10 cellular contexts compared by ENCODE assay signal in the genomic region with DNA sequence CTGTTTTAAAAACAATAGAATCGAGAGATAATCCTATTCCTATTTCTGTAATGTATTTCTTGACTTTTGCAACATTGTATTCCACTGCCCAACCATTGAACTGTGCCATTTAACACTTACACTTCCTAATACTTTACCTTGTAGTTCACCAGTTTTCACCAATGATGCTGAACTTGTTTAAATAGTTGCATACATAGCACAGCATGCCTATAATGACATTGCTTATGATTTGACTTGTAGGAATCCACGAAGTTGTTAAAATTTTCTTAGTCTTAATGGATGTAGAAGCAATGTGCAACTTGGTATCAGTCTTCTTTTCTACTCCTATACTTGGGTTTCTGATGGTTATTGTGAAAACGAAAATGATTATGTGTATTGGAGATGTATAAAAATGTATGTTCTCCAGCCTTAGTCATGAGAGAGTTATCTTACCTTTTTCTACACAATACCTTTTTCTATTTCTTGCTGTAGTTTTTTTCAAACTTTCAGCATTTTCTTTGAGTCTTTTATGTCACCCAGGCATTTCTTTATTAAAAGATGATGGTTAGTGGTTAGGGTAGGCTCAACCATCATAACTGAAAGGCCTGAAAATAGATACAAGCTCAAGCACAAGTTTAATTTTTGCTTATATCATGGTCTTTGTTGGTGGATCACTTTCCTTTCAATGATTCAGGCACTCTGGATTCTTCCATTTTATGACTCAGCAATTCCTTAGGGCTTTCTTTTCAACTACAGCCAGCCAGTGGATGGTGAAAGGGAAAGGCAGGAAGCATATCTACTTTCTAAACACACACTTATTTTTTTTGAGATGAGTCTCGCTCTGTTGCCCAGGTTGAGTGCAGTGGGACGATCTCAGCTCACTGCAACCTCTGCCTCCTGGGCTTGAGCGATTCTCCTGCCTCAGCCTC. TPM values are rescaled to one million over a fixed set of nuclear protein-coding genes. Genes with fewer than 3 reads are reported as not detected.
DNase-seq lines count a peak whose midpoint lies in the region; ATAC-seq and TF ChIP-seq lines count a peak whose summit lies in the region.
"Had no signal": no experiment of that assay in that cellular context is flagged by ENCODE, and none has a peak within 500 bp of the region (broad histone marks: within the 10 kb centered on the region; RNA-seq: fewer than 3 reads in every experiment).

No MANE protein-coding gene starts in this region.

- intact Hi-C loops in natural killer cell (cut with micrococcal nuclease): no loop called here

- no peak overlapping the region for H3K9ac ChIP-seq in subcutaneous abdominal adipose tissue (ENCODE audit: low read length in 5 of 5)

- DNase-seq in DMS53 (lab: John Stamatoyannopoulos, UW): peak; percentile 48
- DNase-seq in DMS53 treated with DMSO at 0.1 percent for 48 hours (lab: John Stamatoyannopoulos, UW; ENCODE audit: unreplicated experiment): no peak
- DNase-seq in brain microvascular endothelial cell: peak; percentile 75
- DNase-seq in natural killer cell: no peak
- no peak for DNase-seq in immature natural killer cell

- H3K27ac Mint-ChIP-seq in natural killer cell: no peak overlapping the region
- H3K27ac Mint-ChIP-seq in immature natural killer cell: no peak overlapping the region
- H3K27ac Mint-ChIP-seq: T-helper 1 cell treated with Interleukin-12 subunit alpha and Interleukin-12 subunit beta and Interleukin-4 antibody, amounts not matched to agents 30 μg/mL and 1 μg/mL, for 36 hours had no signal

- TF ChIP-seq CTCF in brain microvascular endothelial cell (IDR thresholded peaks at IDR 0.05; ENCODE audit: low read depth, low read length, missing control alignments) (no peak), natural killer cell (IDR thresholded peaks at IDR 0.05) (no peak)

- peaks cover 0 to 8% (median 7%) of the 10 kb centered on the region in 5 donors for H3K4me1 ChIP-seq in subcutaneous abdominal adipose tissue (ENCODE audit: control insufficient read depth in 5 of 5, insufficient read depth in 5 of 5, low read length in 5 of 5)

- H3K9me3 ChIP-seq in subcutaneous abdominal adipose tissue (ENCODE audit: control insufficient read depth in 5 of 5, low read length in 5 of 5): no peaks in the 10 kb centered on the region

- no peak overlapping the region for H3K4me3 ChIP-seq in brain microvascular endothelial cell (ENCODE audit: low read depth, low read length)
- no peak overlapping the region for H3K4me3 ChIP-seq in subcutaneous abdominal adipose tissue (ENCODE audit: low read depth in 1 of 5, low read length in 5 of 5)

- H3K27me3 ChIP-seq in brain microvascular endothelial cell (replicated peaks) (no peaks in the 10 kb centered on the region), subcutaneous abdominal adipose tissue (ENCODE audit: control insufficient read depth in 5 of 5, insufficient read depth in 4 of 5, low read length in 5 of 5) (no peaks in the 10 kb centered on the region)

- H3K4me1 Mint-ChIP-seq in natural killer cell (peaks cover 30 to 38% of the 10 kb centered on the region in 2 donors), immature natural killer cell (peaks cover 14 to 25% of the 10 kb centered on the region in 2 donors)

- H3K36me3 ChIP-seq in brain microvascular endothelial cell (replicated peaks) (no peaks in the 10 kb centered on the region), subcutaneous abdominal adipose tissue (ENCODE audit: control insufficient read depth in 5 of 5, insufficient read depth in 5 of 5, low read length in 5 of 5) (no peaks in the 10 kb centered on the region)

- in situ Hi-C loops in brain microvascular endothelial cell (cut with HindIII; ENCODE audit: low pct_ligation_motif_present, low sequenced_read_pairs): no loop called here

- no peaks in the 10 kb centered on the region for H3K36me3 Mint-ChIP-seq in natural killer cell
- H3K36me3 Mint-ChIP-seq in immature natural killer cell: peaks cover 7 to 22% (median 17%) of the 10 kb centered on the region in 3 donors

- ATAC-seq in HG03108 (IDR thresholded peaks at IDR 0.05; ENCODE audit: unreplicated experiment) (peak; percentile 60), HG02840 (IDR thresholded peaks at IDR 0.05; ENCODE audit: low FRiP score, unreplicated experiment) (no peak), natural killer cell (no peak)

- H3K4me3 Mint-ChIP-seq in natural killer cell (no peak overlapping the region), immature natural killer cell (no peak overlapping the region)
- H3K4me3 Mint-ChIP-seq: T-helper 1 cell treated with Interleukin-12 subunit alpha and Interleukin-12 subunit beta and Interleukin-4 antibody, amounts not matched to agents 30 μg/mL and 1 μg/mL, for 36 hours had no signal

- H3K27ac ChIP-seq in brain microvascular endothelial cell: peak overlapping the region; percentile 44
- peak overlapping the region; percentile 12 for H3K27ac ChIP-seq in subcutaneous abdominal adipose tissue (ENCODE audit: low read depth, low read length)
- H3K27ac ChIP-seq: 22Rv1 had no signal

- H3K9me3 Mint-ChIP-seq in natural killer cell (no peaks in the 10 kb centered on the region), immature natural killer cell (no peaks in the 10 kb centered on the region)

- H3K27me3 Mint-ChIP-seq in natural killer cell (ENCODE audit: low read depth in 2 of 2) (no peaks in the 10 kb centered on the region), immature natural killer cell (ENCODE audit: low read depth in 3 of 3) (peaks cover 0 to 3% (median 0%) of the 10 kb centered on the region in 3 donors)

RNA-seq across cellular contexts. Expression of gene GPD2, which starts 9.4 kb away (rescaled TPM):
- total RNA-seq in natural killer cell: 10 to 100 TPM; 12.5 to 20.2 (median 18.3) TPM
- polyA plus RNA-seq in immature natural killer cell: 10 to 100 TPM in 1 of 3 donors, 1 to 10 TPM in 2; 5.6 to 13.3 (median 6.5) TPM

Comparison
In these comparisons a context has a peak if more than half of its experiments do, and no peak if none do; other contexts are left out.
1. DNase-seq: peak in DMS53 (single experiment) and brain microvascular endothelial cell (single experiment); none in DMS53 treated with DMSO at 0.1 percent for 48 hours (single experiment), natural killer cell (single experiment) and immature natural killer cell (0 of 3).